ENCODE assay signal across 8 cellular contexts in genomic region chr11:9573054-9573774, GRCh38.
DNase-seq lines count a peak whose midpoint lies in the region; ATAC-seq and TF ChIP-seq lines count a peak whose summit lies in the region.

WEE1 (plus strand) TSS chr11:9573670; CDS start chr11:9573934, 264 bp downstream.

- peak; percentile 64 for ATAC-seq in HG03378 (IDR thresholded peaks at IDR 0.05; ENCODE audit: unreplicated experiment)
- ATAC-seq in activated CD4-positive, CD25-positive, alpha-beta regulatory T cell treated with anti-CD3 and anti-CD28 coated beads, Interleukin-2, amount 50 U/mL, for 24 hours = peak; percentile 94 to 95

- DNase-seq in AML-193 (lab: John Stamatoyannopoulos, UW) = peak; percentile 91 to 95
- peak; percentile 98 for DNase-seq in NCI-H446 treated with DMSO at 0.1 percent for 48 hours (lab: John Stamatoyannopoulos, UW)
- DNase-seq in cerebellar cortex (ENCODE audit: low spot score) = peak; percentile 95
- DNase-seq in islet precursor cell = peak; percentile 99
- peak; percentile 96 for DNase-seq in stimulated activated CD4-positive, alpha-beta T cell treated with anti-CD3 and anti-CD28 coated beads, Interleukin-12 subunit alpha, Interleukin-12 subunit beta, amount 100 ng/mL, for 4 hours

- TF ChIP-seq POLR2A in GM19099 (IDR thresholded peaks at IDR 0.05; ENCODE audit: extremely low read depth, insufficient read length, low read depth) = peak; percentile 65

Comparison
In these comparisons a context has a peak if more than half of its experiments do, and no peak if none do; other contexts are left out.
1. Peak in every context shown above with its lines: DNase-seq and ATAC-seq.